ENCODE assay signal across 8 cellular contexts in the genomic region with DNA sequence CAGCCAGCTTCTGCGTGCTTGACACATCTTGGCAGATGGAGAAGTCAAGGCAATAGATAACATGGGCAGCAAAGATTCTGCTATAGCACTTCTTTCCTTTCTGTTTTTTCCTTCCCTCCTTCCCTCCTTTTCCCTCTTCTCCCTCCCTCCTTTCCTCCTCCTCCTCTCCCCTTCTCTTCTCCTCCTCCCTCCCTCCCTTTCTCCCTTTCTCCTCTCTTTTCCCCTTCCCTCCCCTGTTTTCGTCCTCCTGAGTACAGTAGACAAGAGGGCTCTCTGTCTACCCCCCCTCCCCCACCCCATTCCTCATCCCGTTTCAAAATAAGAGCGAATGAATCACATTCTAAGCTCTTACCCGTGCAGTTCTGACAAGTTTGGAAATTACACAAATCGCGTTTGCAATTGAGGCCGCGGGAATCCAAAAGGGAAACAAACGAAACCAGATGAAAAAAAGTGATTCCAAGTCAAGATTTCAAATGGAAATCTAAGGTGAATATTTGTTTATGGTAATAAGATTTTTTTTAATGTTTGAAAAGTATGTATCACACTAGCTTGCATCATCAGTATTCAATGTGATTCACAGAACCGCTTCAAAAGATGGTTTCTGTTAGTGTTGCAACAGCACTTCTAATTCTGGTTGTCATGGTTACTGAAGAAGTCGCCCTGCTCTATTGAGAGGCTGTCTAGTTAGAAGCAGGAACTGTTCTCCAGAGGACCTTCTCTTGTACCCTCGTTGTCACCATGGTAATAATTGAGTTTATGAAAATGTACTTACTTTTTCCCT.
DNase-seq lines count a peak whose midpoint lies in the region; ATAC-seq and TF ChIP-seq lines count a peak whose summit lies in the region.

No MANE protein-coding gene starts in this region.

- ATAC-seq in GM21529 (IDR thresholded peaks at IDR 0.05; ENCODE audit: unreplicated experiment) (peak; percentile 48), memory B cell (ENCODE audit: low read depth) (peak; percentile 64), GM19328 (IDR thresholded peaks at IDR 0.05; ENCODE audit: unreplicated experiment) (no peak)
- peak; percentile 46 to 53 for ATAC-seq in stimulated activated naive B cell treated with anti-CD40 and anti-IgM and Interleukin-4, amounts not matched to agents 10 μg/mL and 1 μg/mL and 100 μg/mL, for 72 hours (replicated peaks)

- no peak overlapping the region for H3K27ac ChIP-seq in effector memory CD4-positive, alpha-beta T cell (ENCODE audit: insufficient read depth, low read length, poor library complexity, severe bottlenecking)

- H3K27me3 ChIP-seq in effector memory CD4-positive, alpha-beta T cell (replicated peaks; ENCODE audit: control insufficient read depth, insufficient read depth, low read length, poor library complexity, severe bottlenecking) = peaks cover 3% of the 10 kb centered on the region

- peaks cover 6% of the 10 kb centered on the region for H3K27me3 Mint-ChIP-seq in memory B cell
- peaks cover 4 to 21% of the 10 kb centered on the region in 2 donors for H3K27me3 Mint-ChIP-seq in stimulated activated naive B cell treated with anti-CD40 and anti-IgM and Interleukin-4, amounts not matched to agents 10 μg/mL and 1 μg/mL and 100 μg/mL, for 72 hours

- DNase-seq in DMS53 (lab: John Stamatoyannopoulos, UW) (peak; percentile 91), LoVo (ENCODE audit: low spot score) (peak; percentile 12), memory B cell (ENCODE audit: low spot score in 2 of 2) (peak in 1 of 2 donors; percentile 7)
- no peak for DNase-seq in effector memory CD4-positive, alpha-beta T cell
- no peak for DNase-seq in stimulated activated naive B cell treated with anti-CD40 and anti-IgM and Interleukin-4, amounts not matched to agents 10 μg/mL and 1 μg/mL and 100 μg/mL, for 72 hours

- peak overlapping the region; percentile 60 for H3K4me3 ChIP-seq in WI38 (ENCODE audit: low read depth, low read length)
- peak overlapping the region; percentile 61 for H3K4me3 ChIP-seq in effector memory CD4-positive, alpha-beta T cell (ENCODE audit: insufficient read depth, low read depth, low read length, poor library complexity, severe bottlenecking)

- H3K4me1 ChIP-seq in effector memory CD4-positive, alpha-beta T cell (ENCODE audit: control insufficient read depth, insufficient read depth, low read length, poor library complexity, severe bottlenecking) = peaks cover 19% of the 10 kb centered on the region

- H3K9me3 ChIP-seq in effector memory CD4-positive, alpha-beta T cell (ENCODE audit: control insufficient read depth, low read length) = no peaks in the 10 kb centered on the region

- H3K4me3 Mint-ChIP-seq in memory B cell = peak overlapping the region; percentile 83
- peak overlapping the region; percentile 81 to 84 for H3K4me3 Mint-ChIP-seq in stimulated activated naive B cell treated with anti-CD40 and anti-IgM and Interleukin-4, amounts not matched to agents 10 μg/mL and 1 μg/mL and 100 μg/mL, for 72 hours

- no peak for TF ChIP-seq CTCF in WI38 (IDR thresholded peaks at IDR 0.05; ENCODE audit: low read depth, low read length)

- H3K36me3 ChIP-seq in effector memory CD4-positive, alpha-beta T cell (ENCODE audit: control insufficient read depth, insufficient read depth, low read length) = no peaks in the 10 kb centered on the region

- H3K36me3 Mint-ChIP-seq in memory B cell = no peaks in the 10 kb centered on the region
- peaks cover 2% of the 10 kb centered on the region in 2 donors for H3K36me3 Mint-ChIP-seq in stimulated activated naive B cell treated with anti-CD40 and anti-IgM and Interleukin-4, amounts not matched to agents 10 μg/mL and 1 μg/mL and 100 μg/mL, for 72 hours

- peak overlapping the region; percentile 58 for H3K27ac Mint-ChIP-seq in memory B cell
- H3K27ac Mint-ChIP-seq in stimulated activated naive B cell treated with anti-CD40 and anti-IgM and Interleukin-4, amounts not matched to agents 10 μg/mL and 1 μg/mL and 100 μg/mL, for 72 hours = no peak overlapping the region

- H3K4me1 Mint-ChIP-seq in memory B cell = peaks cover 21% of the 10 kb centered on the region
- H3K4me1 Mint-ChIP-seq in stimulated activated naive B cell treated with anti-CD40 and anti-IgM and Interleukin-4, amounts not matched to agents 10 μg/mL and 1 μg/mL and 100 μg/mL, for 72 hours = peaks cover 12 to 30% of the 10 kb centered on the region in 2 donors

- H3K9me3 Mint-ChIP-seq in memory B cell = no peaks in the 10 kb centered on the region
- H3K9me3 Mint-ChIP-seq in stimulated activated naive B cell treated with anti-CD40 and anti-IgM and Interleukin-4, amounts not matched to agents 10 μg/mL and 1 μg/mL and 100 μg/mL, for 72 hours = no peaks in the 10 kb centered on the region

Comparison
In these comparisons a context has a peak if more than half of its experiments do, and no peak if none do; other contexts are left out.
1. DNase-seq: peak in DMS53 (single experiment) and LoVo (single experiment); none in effector memory CD4-positive, alpha-beta T cell (0 of 3) and stimulated activated naive B cell treated with anti-CD40 and anti-IgM and Interleukin-4, amounts not matched to agents 10 μg/mL and 1 μg/mL and 100 μg/mL, for 72 hours (single experiment).